Comparison of ENCODE assay signal across 10 cellular contexts in the genomic region with DNA sequence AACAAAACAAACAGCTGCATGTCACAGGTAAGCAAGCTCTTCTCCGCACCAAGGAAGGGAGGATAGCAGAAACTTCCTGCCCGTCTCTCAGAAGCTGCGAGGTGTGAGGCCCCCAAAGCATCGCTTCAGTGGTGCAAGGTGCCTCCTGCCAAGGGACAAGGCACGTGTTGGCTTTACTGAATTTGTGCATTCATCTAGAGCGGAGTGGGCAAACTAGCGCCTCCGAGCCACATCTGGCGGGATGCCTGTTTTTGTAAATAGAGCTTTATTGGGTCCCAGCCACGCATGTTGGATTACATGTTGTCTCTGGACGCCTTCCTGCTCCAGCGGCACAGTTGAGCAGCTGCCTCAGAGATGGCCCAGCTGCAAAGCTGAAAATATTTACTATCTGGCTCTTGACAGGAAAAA. TPM values are rescaled to one million over a fixed set of nuclear protein-coding genes. Genes with fewer than 3 reads are reported as not detected.
A peak's percentile ranks its signal among the peaks of the same experiment; 100 is the strongest.
DNase-seq lines count a peak whose midpoint lies in the region; ATAC-seq and TF ChIP-seq lines count a peak whose summit lies in the region.
"Had no signal": no experiment of that assay in that cellular context is flagged by ENCODE, and none has a peak within 500 bp of the region (broad histone marks: within the 10 kb centered on the region; RNA-seq: fewer than 3 reads in every experiment).

No MANE protein-coding gene starts in this region.

- H3K27ac ChIP-seq in A673 (ENCODE audit: low read depth, low read length, poor library complexity, severe bottlenecking) (no peak overlapping the region), adrenal gland (no peak overlapping the region), left lung (no peak overlapping the region), WERI-Rb-1 (no peak overlapping the region)

- H3K27ac Mint-ChIP-seq in activated CD8-positive, alpha-beta memory T cell treated with anti-CD3 and anti-CD28 coated beads, Interleukin-2, amount 10 ng/mL, durations not matched to agents 7 days and 5 days, result no peak overlapping the region

- no peak for TF ChIP-seq CTCF in A673 (conservative IDR thresholded peaks at IDR 0.05; ENCODE audit: low read depth, low read length)
- no peak for TF ChIP-seq CTCF in adrenal gland (IDR thresholded peaks at IDR 0.05)
- no peak for TF ChIP-seq CTCF in left lung (IDR thresholded peaks at IDR 0.05)
- no peak for TF ChIP-seq CTCF in WERI-Rb-1 (IDR thresholded peaks at IDR 0.05; ENCODE audit: low read depth, low read length)

- CTCF ChIA-PET in A673 (lab: Charles Lee), result no interaction called here
- CTCF ChIA-PET in activated CD8-positive, alpha-beta memory T cell treated with anti-CD3 and anti-CD28 coated beads, Interleukin-2, amount 10 ng/mL, durations not matched to agents 7 days and 5 days (lab: Charles Lee), result interaction anchor here (1.2 to 1.9 kb wide), 2 partner anchors 28 to 30 kb away, joined by 5 to 8 read pairs; partner anchors contain the start of gene PHYH

- no peak overlapping the region for H3K4me3 Mint-ChIP-seq in activated CD8-positive, alpha-beta memory T cell treated with anti-CD3 and anti-CD28 coated beads, Interleukin-2, amount 10 ng/mL, durations not matched to agents 7 days and 5 days

- 67 to 86% (median 80%) methylated on average over 12 of the region's 12 CpGs for WGBS in adrenal gland, 4 donors

- ATAC-seq in HG03025 (IDR thresholded peaks at IDR 0.05; ENCODE audit: low FRiP score, unreplicated experiment) (peak; percentile 49), left lung (peak; percentile 38)
- ATAC-seq in activated CD8-positive, alpha-beta memory T cell treated with anti-CD3 and anti-CD28 coated beads, Interleukin-2, amount 10 ng/mL, durations not matched to agents 7 days and 5 days, result no peak

- no peaks in the 10 kb centered on the region for H3K27me3 Mint-ChIP-seq in activated CD8-positive, alpha-beta memory T cell treated with anti-CD3 and anti-CD28 coated beads, Interleukin-2, amount 10 ng/mL, durations not matched to agents 7 days and 5 days

- no peak for TF ChIP-seq POLR2A in adrenal gland (IDR thresholded peaks at IDR 0.05)

- H3K4me3 ChIP-seq in A673 (ENCODE audit: low read depth, low read length, poor library complexity, severe bottlenecking) (no peak overlapping the region), adrenal gland (no peak overlapping the region), left lung (no peak overlapping the region), WERI-Rb-1 (ENCODE audit: low read depth, low read length) (no peak overlapping the region; the same call in 1 of the 2 replicates)

- no peaks in the 10 kb centered on the region for H3K9me3 ChIP-seq in A673 (ENCODE audit: low read depth, low read length, poor library complexity, severe bottlenecking)
- H3K9me3 ChIP-seq in adrenal gland (replicated peaks in 1 of 3), result no peaks in the 10 kb centered on the region
- H3K9me3 ChIP-seq in left lung, result no peaks in the 10 kb centered on the region
- no peaks in the 10 kb centered on the region for H3K9me3 ChIP-seq in WERI-Rb-1 (ENCODE audit: severe bottlenecking)

- H3K36me3 ChIP-seq in A673 (ENCODE audit: insufficient read depth, low read length, poor library complexity, severe bottlenecking), result no peaks in the 10 kb centered on the region
- H3K36me3 ChIP-seq in adrenal gland (replicated peaks in 1 of 2), result no peaks in the 10 kb centered on the region
- no peaks in the 10 kb centered on the region for H3K36me3 ChIP-seq in left lung
- no peaks in the 10 kb centered on the region for H3K36me3 ChIP-seq in WERI-Rb-1

- H3K27me3 ChIP-seq in A673 (replicated peaks; ENCODE audit: insufficient read depth, low read depth, low read length, poor library complexity), result no peaks in the 10 kb centered on the region
- no peaks in the 10 kb centered on the region for H3K27me3 ChIP-seq in adrenal gland
- H3K27me3 ChIP-seq in left lung, result no peaks in the 10 kb centered on the region
- no peaks in the 10 kb centered on the region for H3K27me3 ChIP-seq in WERI-Rb-1 (ENCODE audit: insufficient read depth, low read depth, severe bottlenecking)

- POLR2A ChIA-PET in A673 (lab: Charles Lee; ENCODE audit: low non-redundant PET), result no interaction called here

- no peaks in the 10 kb centered on the region for H3K9me3 Mint-ChIP-seq in activated CD8-positive, alpha-beta memory T cell treated with anti-CD3 and anti-CD28 coated beads, Interleukin-2, amount 10 ng/mL, durations not matched to agents 7 days and 5 days (ENCODE audit: low read depth)

- DNase-seq in A673 (ENCODE audit: low spot score) (peak; percentile 23), adrenal gland (peak in 5 of 7 donors; percentile 14 to 62 (median 29)), left lung (peak in 1 of 2 donors; percentile 63), WERI-Rb-1 (no peak), cerebellar nuclear complex (lab: John Stamatoyannopoulos, UW) (no peak), KG1 (lab: John Stamatoyannopoulos, UW) (no peak)
- no peak for DNase-seq in activated CD8-positive, alpha-beta memory T cell treated with anti-CD3 and anti-CD28 coated beads, Interleukin-2, amount 10 ng/mL, durations not matched to agents 7 days and 5 days

- peaks cover 1% of the 10 kb centered on the region for H3K36me3 Mint-ChIP-seq in activated CD8-positive, alpha-beta memory T cell treated with anti-CD3 and anti-CD28 coated beads, Interleukin-2, amount 10 ng/mL, durations not matched to agents 7 days and 5 days

- intact Hi-C loops in A673 (cut with micrococcal nuclease; ENCODE audit: unreplicated experiment) (no loop called here), adrenal gland (cut with DNase I) (no loop called here), left lung (cut with DNase I) (no loop called here)

- no TSS peak for BruUV-seq in A673 (replicated peaks; lab: Mats Ljungman, UMichigan)

- H3K4me1 Mint-ChIP-seq in activated CD8-positive, alpha-beta memory T cell treated with anti-CD3 and anti-CD28 coated beads, Interleukin-2, amount 10 ng/mL, durations not matched to agents 7 days and 5 days, result peaks cover 6% of the 10 kb centered on the region

- H3K4me1 ChIP-seq in A673 (ENCODE audit: insufficient read depth, low read length, poor library complexity, severe bottlenecking) (no peaks in the 10 kb centered on the region), adrenal gland (replicated peaks in 1 of 2) (no peaks in the 10 kb centered on the region), left lung (no peaks in the 10 kb centered on the region)

RNA-seq across cellular contexts. Expression of gene PHYH, which starts 27.7 kb away (rescaled TPM):
- total RNA-seq in A673 (2021) (5.1 and 8.6 TPM in 2 replicates), adrenal gland (100 to 1,000 TPM in 1 of 8 donors, 10 to 100 TPM in 7; 62.2 to 101 (median 71.6) TPM), left lung (10 to 100 TPM; 26.4 to 46.9 TPM)
- polyA plus RNA-seq in adrenal gland, result 100 to 1,000 TPM in 1 of 3 donors, 10 to 100 TPM in 2; 44.2 to 140 (median 60.5) TPM
- 10 to 100 TPM; 13.6 to 14.4 TPM for total RNA-seq in activated CD8-positive, alpha-beta memory T cell treated with anti-CD3 and anti-CD28 coated beads, Interleukin-2, amount 10 ng/mL, durations not matched to agents 7 days and 5 days

RNA-seq across cellular contexts. Expression of gene UCMA, which starts 38.0 kb away (rescaled TPM):
- total RNA-seq in A673 (2021) (not detected in 2 replicates), adrenal gland (not detected), left lung (not detected)
- polyA plus RNA-seq in adrenal gland, result not detected
- total RNA-seq in activated CD8-positive, alpha-beta memory T cell treated with anti-CD3 and anti-CD28 coated beads, Interleukin-2, amount 10 ng/mL, durations not matched to agents 7 days and 5 days, result not detected
- total RNA-seq: M059J had no signal
- polyA plus RNA-seq: BJ had no signal

Comparison
In these comparisons a context has a peak if more than half of its experiments do, and no peak if none do; other contexts are left out.
1. DNase-seq: peak in A673 (single experiment) and adrenal gland (5 of 7); none in WERI-Rb-1 (single experiment), activated CD8-positive, alpha-beta memory T cell treated with anti-CD3 and anti-CD28 coated beads, Interleukin-2, amount 10 ng/mL, durations not matched to agents 7 days and 5 days (single experiment), cerebellar nuclear complex (0 of 2) and KG1 (single experiment).